Comparison of ENCODE assay signal across 8 cellular contexts in the genomic region with DNA sequence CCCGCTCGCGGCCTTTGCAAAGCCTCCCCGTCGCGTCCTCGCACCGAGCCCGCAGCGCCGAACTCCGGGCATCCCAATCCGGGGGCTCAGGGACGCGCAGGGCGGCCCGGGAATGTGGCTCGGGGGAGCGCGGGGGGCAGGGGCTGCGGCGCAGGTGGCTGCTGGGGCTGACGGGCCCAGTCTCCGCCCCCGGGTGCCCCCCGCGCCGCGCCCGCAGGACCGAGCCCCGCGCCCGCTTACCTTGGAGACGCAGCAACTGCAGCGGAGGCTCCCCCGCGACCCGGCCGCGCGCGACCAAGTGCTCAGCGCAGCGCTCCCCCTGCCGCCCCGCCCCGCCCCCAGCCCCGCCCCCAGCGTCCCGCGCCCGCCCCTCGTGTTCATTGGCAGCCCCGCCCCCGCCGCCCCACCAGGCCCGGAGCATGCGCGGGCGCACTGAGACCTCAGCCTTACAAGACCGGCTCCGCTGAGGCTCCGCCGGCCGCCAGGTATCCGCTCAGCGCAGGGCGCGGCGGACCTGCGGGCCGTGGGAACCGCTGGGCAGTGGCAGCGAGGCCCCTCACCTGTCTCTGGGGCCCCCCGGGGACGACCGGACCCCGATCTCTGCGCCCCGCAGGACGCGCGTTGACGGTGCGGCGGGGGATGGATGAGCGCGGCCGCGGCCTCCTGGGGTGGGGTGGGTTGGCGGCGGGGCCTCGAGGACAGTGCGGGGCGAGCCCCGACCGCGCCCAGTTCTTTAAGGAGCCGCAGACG. TPM values are rescaled to one million over a fixed set of nuclear protein-coding genes. Genes with fewer than 3 reads are reported as not detected.
A peak's percentile ranks its signal among the peaks of the same experiment; 100 is the strongest.
DNase-seq lines count a peak whose midpoint lies in the region; ATAC-seq and TF ChIP-seq lines count a peak whose summit lies in the region.
"Not testable (repeated sequence)": the region's sequence is repeated elsewhere in the genome, so short reads cannot be mapped to it uniquely, and the experiment has no call there.

A gene with protein sequence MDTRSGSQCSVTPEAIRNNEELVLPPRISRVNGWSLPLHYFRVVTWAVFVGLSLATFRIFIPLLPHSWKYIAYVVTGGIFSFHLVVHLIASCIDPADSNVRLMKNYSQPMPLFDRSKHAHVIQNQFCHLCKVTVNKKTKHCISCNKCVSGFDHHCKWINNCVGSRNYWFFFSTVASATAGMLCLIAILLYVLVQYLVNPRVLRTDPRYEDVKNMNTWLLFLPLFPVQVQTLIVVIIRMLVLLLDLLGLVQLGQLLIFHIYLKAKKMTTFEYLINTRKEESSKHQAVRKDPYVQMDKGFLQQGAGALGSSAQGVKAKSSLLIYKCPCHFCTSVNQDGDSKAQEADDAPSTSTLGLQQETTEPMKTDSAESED (minus strand): TSS at position 302 of the 750 bp plus-strand sequence. CDS start 17,810 bp downstream, outside the sequence.

- H3K27ac ChIP-seq in CD8-positive, alpha-beta memory T cell (ENCODE audit: low read depth, low read length), result peak within 1 kb of the TSS; percentile 31
- not testable (repeated sequence) for H3K27ac ChIP-seq in Karpas-422 (ENCODE audit: low read length)

- not testable (repeated sequence) for H3K9me2 ChIP-seq in Karpas-422 (replicated peaks; ENCODE audit: insufficient read depth, low read length)

- peak within 1 kb of the TSS; percentile 69 for H3K9ac ChIP-seq in Karpas-422 (ENCODE audit: low read length)

- H3K9me3 Mint-ChIP-seq in CD8-positive, alpha-beta memory T cell, result not testable (repeated sequence)

- H3K27ac Mint-ChIP-seq in CD8-positive, alpha-beta memory T cell, result peak within 1 kb of the TSS in 2 of 8 donors; percentile 58 to 64

- H3K9me3 ChIP-seq in CD8-positive, alpha-beta memory T cell (ENCODE audit: low read length); Karpas-422 (ENCODE audit: low read length): not testable (repeated sequence)

- H3K4me3 ChIP-seq in CD8-positive, alpha-beta memory T cell (ENCODE audit: low read length), result peak within 1 kb of the TSS; percentile 47
- H3K4me3 ChIP-seq in Karpas-422 (ENCODE audit: low read length) (peak within 1 kb of the TSS; percentile 75), epithelial cell of proximal tubule (ENCODE audit: low read depth, low read length) (peak within 1 kb of the TSS; percentile 56)

- H4K20me1 ChIP-seq in Karpas-422 (ENCODE audit: insufficient read depth, low read depth, low read length), result not testable (repeated sequence)

- H3K4me1 Mint-ChIP-seq in CD8-positive, alpha-beta memory T cell, result not testable (repeated sequence)

- DNase-seq in CD8-positive, alpha-beta memory T cell, result peak; percentile 78 to 92 (median 81)
- DNase-seq in Karpas-422 (peak; percentile 95), RKO (ENCODE audit: low spot score) (peak; percentile 77), activated T-helper 1 cell treated with Interleukin-2 at 50 U/mL for 16 hours (ENCODE audit: low read depth) (peak; percentile 87), midbrain (lab: John Stamatoyannopoulos, UW) (peak; percentile 88)
- DNase-seq in epithelial cell of proximal tubule (ENCODE audit: low read depth), result not testable (repeated sequence)
- peak; percentile 89 for DNase-seq in stimulated activated CD8-positive, alpha-beta memory T cell treated with anti-CD3 and anti-CD28 coated beads, Interleukin-12 subunit alpha, Interleukin-12 subunit beta, amount 100 ng/mL, for 24 hours (ENCODE audit: extremely low read depth)

- CTCF ChIA-PET in CD8-positive, alpha-beta memory T cell (lab: Charles Lee), result not testable (repeated sequence)

- not testable (repeated sequence) for H3K79me2 ChIP-seq in Karpas-422 (ENCODE audit: low read length)

- H3K36me3 ChIP-seq in CD8-positive, alpha-beta memory T cell (ENCODE audit: insufficient read depth, low read length); Karpas-422 (ENCODE audit: insufficient read depth, low read length): not testable (repeated sequence)

- H3K4me3 Mint-ChIP-seq in CD8-positive, alpha-beta memory T cell, result peak within 1 kb of the TSS; percentile 74 to 89 (median 75)

- H3K4me2 ChIP-seq in Karpas-422 (ENCODE audit: low read depth, low read length, poor library complexity, severe bottlenecking), result peak within 1 kb of the TSS; percentile 87

- peak within 1 kb of the TSS; percentile 88; the same call in 1 of the 2 replicates for H2AFZ ChIP-seq in Karpas-422 (ENCODE audit: low read length)

- peak; percentile 50 for ATAC-seq in GM21619 (IDR thresholded peaks at IDR 0.05; ENCODE audit: unreplicated experiment)

- POLR2A ChIA-PET in CD8-positive, alpha-beta memory T cell (lab: Charles Lee), result not testable (repeated sequence)

- H3K27me3 Mint-ChIP-seq in CD8-positive, alpha-beta memory T cell, result not testable (repeated sequence)

- H3K36me3 Mint-ChIP-seq in CD8-positive, alpha-beta memory T cell, result not testable (repeated sequence)

- not testable (repeated sequence) for TF ChIP-seq CTCF in epithelial cell of proximal tubule (conservative IDR thresholded peaks at IDR 0.05; ENCODE audit: low read depth, low read length)

- not testable (repeated sequence) for H3K27me3 ChIP-seq in CD8-positive, alpha-beta memory T cell (ENCODE audit: insufficient read depth, low read length, poor library complexity, severe bottlenecking); Karpas-422 (ENCODE audit: low read length)

- H3K4me1 ChIP-seq in CD8-positive, alpha-beta memory T cell (ENCODE audit: insufficient read depth, low read length); Karpas-422 (ENCODE audit: low read length): not testable (repeated sequence)

RNA-seq across cellular contexts. Expression of the gene that starts here (rescaled TPM):
- under 1 TPM; 0.40 to 0.55 TPM for total RNA-seq in CD8-positive, alpha-beta memory T cell
- not detected for polyA plus RNA-seq in CD8-positive, alpha-beta memory T cell
- total RNA-seq in Karpas-422 (2014; rRNA removed; shearing (Covaris generic); ENCODE audit: low replicate concordance), result 0.34 and 1.5 TPM in 2 replicates
- 0.29 TPM in 1 of 2 replicates, not detected in the other for total RNA-seq in epithelial cell of proximal tubule

Comparison
In these comparisons a context has a peak if more than half of its experiments do, and no peak if none do; other contexts are left out.
1. Peak in DNase-seq, H3K4me3 ChIP-seq and H3K27ac ChIP-seq in CD8-positive, alpha-beta memory T cell; RNA of the gene not detected or under 1 TPM.